Comparison of ENCODE assay signal across 25 cellular contexts in genomic region chr3:152172465-152172864, GRCh38.
"Had no signal": no experiment of that assay in that cellular context is flagged by ENCODE, and none has a peak within 500 bp of the region (broad histone marks: within the 10 kb centered on the region; RNA-seq: fewer than 3 reads in every experiment).

No MANE protein-coding gene starts in this region.

- H3K27me3 ChIP-seq: breast epithelium, Peyer's patch, SJCRH30 had no signal

- H3K9me3 ChIP-seq: breast epithelium, SJCRH30 had no signal

- H3K4me3 ChIP-seq: breast epithelium, Peyer's patch, SJCRH30 had no signal

- H3K27ac ChIP-seq: breast epithelium, Peyer's patch, RWPE1, SJCRH30 had no signal

- ATAC-seq: activated CD8-positive, alpha-beta T cell treated with anti-CD3 and anti-CD28 coated beads, Interleukin-2, amount 10 ng/mL, durations not matched to agents 7 days and 5 days; WTC11 had no signal

- DNase-seq: activated CD4-positive, alpha-beta T cell treated with anti-CD3 and anti-CD28 coated beads for 48 hours; activated CD4-positive, alpha-beta T cell treated with anti-CD3 and anti-CD28 coated beads, Interleukin-2, amount 50 U/mL, for 4 hours; activated CD4-positive, CD25-positive, alpha-beta regulatory T cell treated with anti-CD3 and anti-CD28 coated beads, Interleukin-2, amount 50 U/mL, for 72 hours; activated CD8-positive, alpha-beta memory T cell treated with anti-CD3 and anti-CD28 coated beads, Interleukin-2, amount 50 U/mL, for 48 hours; activated CD8-positive, alpha-beta T cell treated with anti-CD3 and anti-CD28 coated beads, Interleukin-2, amount 10 ng/mL, durations not matched to agents 7 days and 5 days; activated naive CD4-positive, alpha-beta T cell treated with anti-CD3 and anti-CD28 coated beads, Interleukin-2, amount 50 U/mL, for 16 hours; activated naive CD8-positive, alpha-beta T cell treated with anti-CD3 and anti-CD28 coated beads, Interleukin-2, amount 10 ng/mL, durations not matched to agents 7 days and 5 days; activated T-cell treated with anti-CD3 and anti-CD28 coated beads, Interleukin-2, amount 50 U/mL, for 1 hour; aorta; caudate nucleus; Karpas-422; MM.1S; NCI-H1105; NCI-H1436; NCI-H1694 treated with DMSO at 0.1 percent for 48 hours; NCI-H2081; NCI-H446; NCI-H524; Peyer's patch; Right ventricle myocardium superior; SJCRH30; T-helper 9 cell had no signal

- H3K36me3 ChIP-seq: breast epithelium, Peyer's patch, SJCRH30 had no signal

- H3K4me1 ChIP-seq: breast epithelium, Peyer's patch had no signal
